ENCODE assay signal across 25 cellular contexts in the genomic region with DNA sequence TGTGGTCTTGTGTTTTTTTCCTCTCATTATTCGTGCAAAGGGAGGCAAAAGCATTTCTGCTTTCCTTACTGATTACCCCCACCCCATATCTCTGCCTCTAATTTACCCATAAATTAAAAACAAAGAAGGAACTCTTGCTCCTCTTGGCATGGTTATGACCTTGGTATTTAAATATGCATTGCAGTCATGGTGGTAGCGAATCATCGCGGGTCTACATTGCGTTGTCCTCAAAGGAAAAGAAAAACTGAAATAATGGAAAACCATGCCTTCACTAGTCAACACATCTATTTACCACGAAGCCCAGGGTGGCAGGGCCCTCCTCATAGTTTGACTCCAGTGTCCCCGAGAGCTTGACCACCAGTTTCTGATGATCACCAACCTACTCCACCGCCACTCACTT.
DNase-seq lines count a peak whose midpoint lies in the region; ATAC-seq and TF ChIP-seq lines count a peak whose summit lies in the region.
"Had no signal": no experiment of that assay in that cellular context is flagged by ENCODE, and none has a peak within 500 bp of the region (broad histone marks: within the 10 kb centered on the region; RNA-seq: fewer than 3 reads in every experiment).

No MANE protein-coding gene starts in this region.

- no peak overlapping the region for H3K23ac ChIP-seq in mesendoderm (ENCODE audit: low read length)

- H3K4me3 ChIP-seq in Caco-2 (ENCODE audit: low read depth, low read length) = no peak overlapping the region
- H3K4me3 ChIP-seq in parathyroid adenoma (ENCODE audit: low read depth, low read length) = no peak overlapping the region
- H3K4me3 ChIP-seq in mesendoderm (ENCODE audit: low read length) = no peak overlapping the region
- H3K4me3 ChIP-seq: psoas muscle, SJSA1, tibial artery had no signal

- peak overlapping the region; percentile 98 for H3K27ac Mint-ChIP-seq in Caco-2 (ENCODE audit: unreplicated experiment)
- H3K27ac Mint-ChIP-seq in activated naive CD8-positive, alpha-beta T cell treated with anti-CD3 and anti-CD28 coated beads, Interleukin-2, amount 50 U/mL, for 24 hours = no peak overlapping the region
- no peak overlapping the region for H3K27ac Mint-ChIP-seq in natural killer cell
- H3K27ac Mint-ChIP-seq: activated naive CD4-positive, alpha-beta T cell treated with anti-CD3 and anti-CD28 coated beads, Interleukin-2, amount 50 U/mL, for 72 hours; activated T-helper 1 cell treated with anti-CD3 and anti-CD28 coated beads, Interleukin-12 subunit alpha, Interleukin-12 subunit beta, Interleukin-2, Interleukin-4 antibody, amounts not matched to agents 30 ng/mL and 10 ng/mL and 1 ng/mL, durations not matched to agents 14 hours and 24 hours and 36 hours; B cell had no signal

- H2AFZ ChIP-seq in parathyroid adenoma = peak overlapping the region; percentile 61

- peak; percentile 48 for ATAC-seq in activated naive CD8-positive, alpha-beta T cell treated with anti-CD3 and anti-CD28 coated beads, Interleukin-2, amount 50 U/mL, for 24 hours
- no peak for ATAC-seq in HG03442 (IDR thresholded peaks at IDR 0.05; ENCODE audit: unreplicated experiment)
- no peak for ATAC-seq in HG02870 (IDR thresholded peaks at IDR 0.05; ENCODE audit: unreplicated experiment)
- no peak for ATAC-seq in natural killer cell
- ATAC-seq: psoas muscle had no signal

- H4K8ac ChIP-seq in mesendoderm (ENCODE audit: low read depth, low read length) = no peak overlapping the region

- POLR2A ChIA-PET in Caco-2 (lab: Charles Lee) = interaction anchor here (1.0 to 2.7 kb wide), 9 partner anchors 10 to 277 kb away, joined by 3 to 53 read pairs (median 6); a partner anchor contains a TSS

- H3K27me3 ChIP-seq in Caco-2 (replicated peaks; ENCODE audit: control insufficient read depth, insufficient read depth, low read length) (no peaks in the 10 kb centered on the region), parathyroid adenoma (ENCODE audit: control insufficient read depth, insufficient read depth, low read length) (no peaks in the 10 kb centered on the region), mesendoderm (ENCODE audit: insufficient read depth, low read length, poor library complexity) (no peaks in the 10 kb centered on the region)
- H3K27me3 ChIP-seq: SJSA1 had no signal

- H2AK5ac ChIP-seq in mesendoderm (ENCODE audit: low read length) = no peak overlapping the region

- no peaks in the 10 kb centered on the region for H3K79me2 ChIP-seq in parathyroid adenoma
- no peaks in the 10 kb centered on the region for H3K79me2 ChIP-seq in mesendoderm (ENCODE audit: control insufficient read depth, insufficient read depth, low read length)

- no CpG with 5 or more reads among the region's 8 CpGs for WGBS in mesendoderm (ENCODE audit: extremely low coverage, insufficient coverage, low lambda C conversion rate)

- no peak overlapping the region for H2BK120ac ChIP-seq in mesendoderm (ENCODE audit: low read depth, low read length)

- DNase-seq in Caco-2 (no peak), islet precursor cell (peak; percentile 22), mesendoderm (no peak), natural killer cell (no peak)
- no peak for DNase-seq in activated naive CD8-positive, alpha-beta T cell treated with anti-CD3 and anti-CD28 coated beads, Interleukin-2, amount 50 U/mL, for 24 hours
- DNase-seq: activated CD4-positive, alpha-beta T cell treated with anti-CD3 and anti-CD28 coated beads, Interleukin-2, amount 50 U/mL, for 48 hours; activated CD4-positive, CD25-positive, alpha-beta regulatory T cell; dermis blood vessel endothelial cell; HCEC 1CT; KG1; left ventricle myocardium superior; NCI-H1417 treated with DMSO at 0.1 percent for 48 hours; NCI-H2081 treated with DMSO at 0.1 percent for 48 hours; NCI-H345; psoas muscle; stimulated activated naive CD4-positive, alpha-beta T cell treated with Interleukin-2 at 50 U/mL for 16 hours; tibial artery had no signal

- no peaks in the 10 kb centered on the region for H3K36me3 ChIP-seq in Caco-2 (ENCODE audit: control insufficient read depth, insufficient read depth, low read length)
- no peaks in the 10 kb centered on the region for H3K36me3 ChIP-seq in parathyroid adenoma (ENCODE audit: control insufficient read depth, insufficient read depth, low read length)
- no peaks in the 10 kb centered on the region for H3K36me3 ChIP-seq in mesendoderm (ENCODE audit: control insufficient read depth, insufficient read depth, low read length)
- H3K36me3 ChIP-seq: SJSA1, tibial artery had no signal

- H3K4me1 Mint-ChIP-seq in Caco-2 (ENCODE audit: low read depth, unreplicated experiment) = peaks cover 51% of the 10 kb centered on the region
- peaks cover 21% of the 10 kb centered on the region for H3K4me1 Mint-ChIP-seq in activated naive CD8-positive, alpha-beta T cell treated with anti-CD3 and anti-CD28 coated beads, Interleukin-2, amount 50 U/mL, for 24 hours
- no peaks in the 10 kb centered on the region for H3K4me1 Mint-ChIP-seq in natural killer cell
- H3K4me1 Mint-ChIP-seq: B cell had no signal

- H3K56ac ChIP-seq in mesendoderm (ENCODE audit: low read length) = no peak overlapping the region

- CTCF ChIA-PET in Caco-2 (lab: Charles Lee) = interaction anchor here (0.8 to 3.3 kb wide), 12 partner anchors 10 to 277 kb away, joined by 3 to 37 read pairs (median 9); no protein-coding TSS in a partner anchor

- no peaks in the 10 kb centered on the region for H3K79me1 ChIP-seq in mesendoderm (ENCODE audit: low read length)

- H3K18ac ChIP-seq in mesendoderm (ENCODE audit: low read length) = no peak overlapping the region

- H3K4ac ChIP-seq in mesendoderm (ENCODE audit: low read depth, low read length) = no peak overlapping the region

- H2BK5ac ChIP-seq in mesendoderm (ENCODE audit: low read length) = no peak overlapping the region

- H3K4me2 ChIP-seq in parathyroid adenoma (ENCODE audit: low read length) (peak overlapping the region; percentile 32), mesendoderm (ENCODE audit: low read length) (no peak overlapping the region)

- H3K9me3 Mint-ChIP-seq in Caco-2 (ENCODE audit: unreplicated experiment) = peaks cover 13% of the 10 kb centered on the region
- no peaks in the 10 kb centered on the region for H3K9me3 Mint-ChIP-seq in activated naive CD8-positive, alpha-beta T cell treated with anti-CD3 and anti-CD28 coated beads, Interleukin-2, amount 50 U/mL, for 24 hours
- no peaks in the 10 kb centered on the region for H3K9me3 Mint-ChIP-seq in natural killer cell
- H3K9me3 Mint-ChIP-seq: activated T-helper 1 cell treated with anti-CD3 and anti-CD28 coated beads, Interleukin-12 subunit alpha, Interleukin-12 subunit beta, Interleukin-2, Interleukin-4 antibody, amounts not matched to agents 30 ng/mL and 10 ng/mL and 1 ng/mL, durations not matched to agents 14 hours and 24 hours and 36 hours had no signal

- no peak overlapping the region for H4K5ac ChIP-seq in mesendoderm (ENCODE audit: low read length)

- H3K27me3 Mint-ChIP-seq in Caco-2 (ENCODE audit: insufficient read depth, unreplicated experiment) (no peaks in the 10 kb centered on the region), natural killer cell (ENCODE audit: low read depth in 2 of 2) (peaks cover 8 to 12% of the 10 kb centered on the region in 2 donors)
- H3K27me3 Mint-ChIP-seq in activated naive CD8-positive, alpha-beta T cell treated with anti-CD3 and anti-CD28 coated beads, Interleukin-2, amount 50 U/mL, for 24 hours = no peaks in the 10 kb centered on the region

- TF ChIP-seq CTCF in Caco-2 (IDR thresholded peaks at IDR 0.05; ENCODE audit: insufficient read depth in 1 of 2, low read depth in 1 of 2, low read length in 1 of 2, severe bottlenecking in 1 of 2, unreplicated experiment in 1 of 2) = no peak
- TF ChIP-seq CTCF in parathyroid adenoma (IDR thresholded peaks at IDR 0.05) = no peak
- no peak for TF ChIP-seq CTCF in natural killer cell (IDR thresholded peaks at IDR 0.05)

- no peaks in the 10 kb centered on the region for H3K9me3 ChIP-seq in Caco-2
- no peaks in the 10 kb centered on the region for H3K9me3 ChIP-seq in parathyroid adenoma (ENCODE audit: control insufficient read depth, low read length)
- H3K9me3 ChIP-seq: SJSA1, tibial artery had no signal

- H3K9ac ChIP-seq in parathyroid adenoma (no peak overlapping the region), mesendoderm (ENCODE audit: low read length) (no peak overlapping the region)

- peak overlapping the region; percentile 85 for H3K27ac ChIP-seq in parathyroid adenoma
- no peak overlapping the region for H3K27ac ChIP-seq in mesendoderm (ENCODE audit: low read depth, low read length)
- H3K27ac ChIP-seq: psoas muscle, SJSA1, tibial artery had no signal

- no peak overlapping the region for H2BK15ac ChIP-seq in mesendoderm (replicated peaks; ENCODE audit: low read depth)

- TSS peak; percentile 91 for BruUV-seq in Caco-2 (replicated peaks; lab: Mats Ljungman, UMichigan)

- H3K4me3 Mint-ChIP-seq in Caco-2 (ENCODE audit: unreplicated experiment) (peak overlapping the region; percentile 19), natural killer cell (no peak overlapping the region)
- H3K4me3 Mint-ChIP-seq in activated naive CD8-positive, alpha-beta T cell treated with anti-CD3 and anti-CD28 coated beads, Interleukin-2, amount 50 U/mL, for 24 hours = no peak overlapping the region
- H3K4me3 Mint-ChIP-seq: activated T-helper 1 cell treated with anti-CD3 and anti-CD28 coated beads, Interleukin-12 subunit alpha, Interleukin-12 subunit beta, Interleukin-2, Interleukin-4 antibody, amounts not matched to agents 30 ng/mL and 10 ng/mL and 1 ng/mL, durations not matched to agents 14 hours and 24 hours and 36 hours; B cell; neural crest cell had no signal

- H3K36me3 Mint-ChIP-seq in Caco-2 (ENCODE audit: insufficient read depth, unreplicated experiment) (peaks cover 12% of the 10 kb centered on the region), natural killer cell (no peaks in the 10 kb centered on the region)
- no peaks in the 10 kb centered on the region for H3K36me3 Mint-ChIP-seq in activated naive CD8-positive, alpha-beta T cell treated with anti-CD3 and anti-CD28 coated beads, Interleukin-2, amount 50 U/mL, for 24 hours (ENCODE audit: low read depth)
- H3K36me3 Mint-ChIP-seq: activated naive CD4-positive, alpha-beta T cell treated with anti-CD3 and anti-CD28 coated beads, Interleukin-2, amount 50 U/mL, for 72 hours had no signal

- intact Hi-C loops in Caco-2 (cut with micrococcal nuclease; ENCODE audit: unreplicated experiment) (loop anchor here (1.0 to 2.0 kb wide), 8 partner anchors 11 to 277 kb away; no protein-coding TSS in a partner anchor), natural killer cell (cut with micrococcal nuclease) (loop anchor here (10.0 kb wide), 1 partner anchor 105 kb away; no protein-coding TSS in a partner anchor)

- H3K4me1 ChIP-seq in Caco-2 (peaks cover 31% of the 10 kb centered on the region), parathyroid adenoma (peaks cover 47% of the 10 kb centered on the region), mesendoderm (ENCODE audit: control insufficient read depth, low read depth, low read length) (peaks cover 2% of the 10 kb centered on the region)
- H3K4me1 ChIP-seq: psoas muscle, SJSA1 had no signal
